ENCODE assay signal across 1 cellular context in genomic region chr12:95790025-95790911, GRCh38.
TF ChIP-seq lines count a peak whose summit lies in the region.

TSS of gene NTN4 (minus strand) at chr12:95790764. CDS start at chr12:95790309, 455 bp downstream.

TF ChIP-seq in HepG2, 621 proteins besides CTCF, POLR2A, EP300 and RAD21 (continued from another document and continues in another):
- TF ChIP-seq ATF5 (CRISPR knock-in tag; IDR thresholded peaks at IDR 0.05; ENCODE audit: low read depth) (no peak), MEIS1 (CRISPR knock-in tag; IDR thresholded peaks at IDR 0.05; ENCODE audit: borderline replicate concordance) (no peak), ZBTB2 (CRISPR knock-in tag; IDR thresholded peaks at IDR 0.05; ENCODE audit: low read depth) (no peak), E2F1 (CRISPR knock-in tag; IDR thresholded peaks at IDR 0.05) (no peak), ZMAT3 (CRISPR knock-in tag; conservative IDR thresholded peaks at IDR 0.05) (peak; percentile 54; the same call in 1 of the 2 replicates), RAD51 (IDR thresholded peaks at IDR 0.05; ENCODE audit: borderline replicate concordance) (no peak), IRX3 (CRISPR knock-in tag; IDR thresholded peaks at IDR 0.05; ENCODE audit: borderline replicate concordance, low read depth) (no peak), ZNF674 (CRISPR knock-in tag; IDR thresholded peaks at IDR 0.05; ENCODE audit: low read depth) (0 out of 2 replicates have a peak, but pooled peaks have one; percentile 32), PHF8 (CRISPR knock-in tag; IDR thresholded peaks at IDR 0.05) (peak; percentile 43; the same call in 1 of the 2 replicates), FLYWCH1 (CRISPR knock-in tag; IDR thresholded peaks at IDR 0.05) (no peak), ZNF503 (CRISPR knock-in tag; IDR thresholded peaks at IDR 0.05) (no peak), ISX (CRISPR knock-in tag; conservative IDR thresholded peaks at IDR 0.05) (no peak), ZFAT (CRISPR knock-in tag; conservative IDR thresholded peaks at IDR 0.05) (no peak), SMAD3 (CRISPR knock-in tag; IDR thresholded peaks at IDR 0.05) (no peak), TRIM24 (CRISPR knock-in tag; IDR thresholded peaks at IDR 0.05) (no peak), ATF7 (IDR thresholded peaks at IDR 0.05) (no peak), ATF7 (CRISPR knock-in tag; IDR thresholded peaks at IDR 0.05) (no peak), ZNF292 (CRISPR knock-in tag; IDR thresholded peaks at IDR 0.05; ENCODE audit: borderline replicate concordance, low read depth) (no peak), SSRP1 (CRISPR knock-in tag; IDR thresholded peaks at IDR 0.05) (no peak), HDAC1 (CRISPR knock-in tag; IDR thresholded peaks at IDR 0.05) (no peak; the same call in 1 of the 2 replicates), ZNF407 (CRISPR knock-in tag; IDR thresholded peaks at IDR 0.05; ENCODE audit: not compliant biosample characterization) (no peak), REXO4 (CRISPR knock-in tag; IDR thresholded peaks at IDR 0.05; ENCODE audit: borderline replicate concordance) (no peak), ZBTB49 (CRISPR knock-in tag; IDR thresholded peaks at IDR 0.05; ENCODE audit: borderline replicate concordance) (no peak), MNT (IDR thresholded peaks at IDR 0.05) (no peak), SALL2 (CRISPR knock-in tag; IDR thresholded peaks at IDR 0.05) (no peak), MYPOP (CRISPR knock-in tag; IDR thresholded peaks at IDR 0.05) (0 out of 2 replicates have a peak, but pooled peaks have one; percentile 39), ZNF740 (CRISPR knock-in tag; IDR thresholded peaks at IDR 0.05) (no peak), NCOA1 (CRISPR knock-in tag; IDR thresholded peaks at IDR 0.05) (0 out of 2 replicates have a peak, but pooled peaks have one; percentile 24), ATF3 (CRISPR knock-in tag; IDR thresholded peaks at IDR 0.05) (0 out of 2 replicates have a peak, but pooled peaks have one; percentile 19), HOXA9 (CRISPR knock-in tag; IDR thresholded peaks at IDR 0.05; ENCODE audit: borderline replicate concordance) (no peak), GATAD2A (CRISPR knock-in tag; IDR thresholded peaks at IDR 0.05) (no peak)
